ENCODE assay signal across 1 cellular context in genomic region chr4:173501592-173502150, GRCh38.
TF ChIP-seq lines count a peak whose summit lies in the region.

No MANE protein-coding gene starts in this region.

TF ChIP-seq in WTC11, 78 proteins besides CTCF, POLR2A, EP300 and RAD21 (continued from another document):
- no peak for TF ChIP-seq ATF6 (CRISPR knock-in tag; IDR thresholded peaks at IDR 0.05)
- no peak for TF ChIP-seq SMAD3 (CRISPR knock-in tag; IDR thresholded peaks at IDR 0.05; ENCODE audit: borderline replicate concordance)
- no peak for TF ChIP-seq ESRRA (CRISPR knock-in tag; IDR thresholded peaks at IDR 0.05; ENCODE audit: borderline replicate concordance)
- no peak for TF ChIP-seq CBFB (CRISPR knock-in tag; IDR thresholded peaks at IDR 0.05; ENCODE audit: low read depth)
- no peak for TF ChIP-seq GRHL2 (CRISPR knock-in tag; IDR thresholded peaks at IDR 0.05; ENCODE audit: insufficient replicate concordance, severe bottlenecking)
- TF ChIP-seq NFATC4 (CRISPR knock-in tag; IDR thresholded peaks at IDR 0.05) = no peak
